Comparison of ENCODE assay signal across 30 cellular contexts in genomic region chr18:80189197-80189865, GRCh38. TPM values are rescaled to one million over a fixed set of nuclear protein-coding genes. Genes with fewer than 3 reads are reported as not detected.
"Had no signal": no experiment of that assay in that cellular context is flagged by ENCODE, and none has a peak within 500 bp of the region (broad histone marks: within the 10 kb centered on the region; RNA-seq: fewer than 3 reads in every experiment).

No MANE protein-coding gene starts in this region.

- H3K27ac Mint-ChIP-seq: activated B cell treated with CpG ODN at 0.5 μM for 24 hours; activated CD8-positive, alpha-beta T cell treated with anti-CD3 and anti-CD28 coated beads for 36 hours; activated naive CD4-positive, alpha-beta T cell treated with anti-CD3 and anti-CD28 coated beads for 36 hours; activated naive CD4-positive, alpha-beta T cell treated with anti-CD3 and anti-CD28 coated beads, Interleukin-2, amount 50 U/mL, for 24 hours; activated naive CD8-positive, alpha-beta T cell treated with anti-CD3 and anti-CD28 coated beads for 36 hours; activated naive CD8-positive, alpha-beta T cell treated with anti-CD3 and anti-CD28 coated beads, Interleukin-2, amount 50 U/mL, for 24 hours; activated T-helper 1 cell treated with anti-CD3 and anti-CD28 coated beads, Interleukin-12 subunit alpha, Interleukin-12 subunit beta, Interleukin-2, Interleukin-4 antibody, amounts not matched to agents 30 ng/mL and 10 ng/mL and 1 ng/mL, durations not matched to agents 14 hours and 24 hours and 36 hours; activated T-helper 2 cell treated with anti-CD3 and anti-CD28 coated beads, Interferon-gamma antibody, Interleukin-2, Interleukin-4, amounts not matched to agents 10 μg/mL and 5 μg/mL and 100 μg/mL, durations not matched to agents 14 hours and 24 hours and 36 hours; brain; T-helper 17 cell; T-helper 2 cell treated with Interferon-gamma antibody and Interleukin-4, amounts not matched to agents 5 μg/mL and 100 μg/mL, for 36 hours had no signal

- H3K9me3 Mint-ChIP-seq: activated B cell treated with CpG ODN at 0.5 μM for 24 hours; activated CD8-positive, alpha-beta T cell treated with anti-CD3 and anti-CD28 coated beads for 36 hours; activated naive CD4-positive, alpha-beta T cell treated with anti-CD3 and anti-CD28 coated beads, Interleukin-2, amount 50 U/mL, for 24 hours; activated naive CD8-positive, alpha-beta T cell treated with anti-CD3 and anti-CD28 coated beads for 36 hours; activated T-helper 1 cell treated with anti-CD3 and anti-CD28 coated beads, Interleukin-12 subunit alpha, Interleukin-12 subunit beta, Interleukin-2, Interleukin-4 antibody, amounts not matched to agents 30 ng/mL and 10 ng/mL and 1 ng/mL, durations not matched to agents 14 hours and 24 hours and 36 hours; activated T-helper 2 cell treated with anti-CD3 and anti-CD28 coated beads, Interferon-gamma antibody, Interleukin-2, Interleukin-4, amounts not matched to agents 10 μg/mL and 5 μg/mL and 100 μg/mL, durations not matched to agents 14 hours and 24 hours and 36 hours had no signal

- DNase-seq: activated B cell treated with CpG ODN at 0.5 μM for 24 hours; activated CD4-positive, alpha-beta T cell treated with anti-CD3 and anti-CD28 coated beads for 48 hours; activated CD4-positive, alpha-beta T cell treated with anti-CD3 and anti-CD28 coated beads, Interleukin-2, amount 50 U/mL, for 1 hour; activated CD4-positive, alpha-beta T cell treated with anti-CD3 and anti-CD28 coated beads, Interleukin-2, amount 50 U/mL, for 48 hours; activated CD8-positive, alpha-beta T cell treated with anti-CD3 and anti-CD28 coated beads for 36 hours; activated effector memory CD4-positive, alpha-beta T cell treated with anti-CD3 and anti-CD28 coated beads, Interleukin-2, amount 50 U/mL, for 16 hours; activated naive CD4-positive, alpha-beta T cell treated with anti-CD3 and anti-CD28 coated beads for 36 hours; activated naive CD8-positive, alpha-beta T cell treated with anti-CD3 and anti-CD28 coated beads for 36 hours; activated naive CD8-positive, alpha-beta T cell treated with anti-CD3 and anti-CD28 coated beads, Interleukin-2, amount 50 U/mL, for 24 hours; activated T-cell treated with anti-CD3 and anti-CD28 coated beads, Interleukin-2, amount 50 U/mL, for 1 hour; activated T-cell treated with anti-CD3 and anti-CD28 coated beads, Interleukin-2, amount 50 U/mL, for 48 hours; amygdala; central memory CD4-positive, alpha-beta T cell; cerebellar nuclear complex; colonic mucosa; effector CD8-positive, alpha-beta T cell; esophagus squamous epithelium; foreskin melanocyte; T-helper 1 cell; T-helper 17 cell; T1000 had no signal

- FAIRE-seq: endometrium, endothelial cell of umbilical vein had no signal

- H3K4me1 Mint-ChIP-seq: activated B cell treated with CpG ODN at 0.5 μM for 24 hours; activated naive CD4-positive, alpha-beta T cell treated with anti-CD3 and anti-CD28 coated beads, Interleukin-2, amount 50 U/mL, for 24 hours; brain; T-helper 17 cell had no signal

- ATAC-seq: activated CD4-positive, CD25-positive, alpha-beta regulatory T cell treated with anti-CD3 and anti-CD28 coated beads, Interleukin-2, amount 50 U/mL, for 24 hours; activated CD8-positive, alpha-beta T cell treated with anti-CD3 and anti-CD28 coated beads for 36 hours; activated naive CD8-positive, alpha-beta T cell treated with anti-CD3 and anti-CD28 coated beads, Interleukin-2, amount 50 U/mL, for 24 hours; gastroesophageal sphincter; T-helper 17 cell had no signal

- H3K4me3 Mint-ChIP-seq: activated B cell treated with CpG ODN at 0.5 μM for 24 hours; activated CD8-positive, alpha-beta T cell treated with anti-CD3 and anti-CD28 coated beads for 36 hours; activated naive CD4-positive, alpha-beta T cell treated with anti-CD3 and anti-CD28 coated beads for 36 hours; activated naive CD4-positive, alpha-beta T cell treated with anti-CD3 and anti-CD28 coated beads, Interleukin-2, amount 50 U/mL, for 24 hours; activated naive CD8-positive, alpha-beta T cell treated with anti-CD3 and anti-CD28 coated beads for 36 hours; activated naive CD8-positive, alpha-beta T cell treated with anti-CD3 and anti-CD28 coated beads, Interleukin-2, amount 50 U/mL, for 24 hours; activated T-helper 1 cell treated with anti-CD3 and anti-CD28 coated beads, Interleukin-12 subunit alpha, Interleukin-12 subunit beta, Interleukin-2, Interleukin-4 antibody, amounts not matched to agents 30 ng/mL and 10 ng/mL and 1 ng/mL, durations not matched to agents 14 hours and 24 hours and 36 hours; brain; T-helper 17 cell; T-helper 2 cell treated with Interferon-gamma antibody and Interleukin-4, amounts not matched to agents 5 μg/mL and 100 μg/mL, for 36 hours had no signal

- H3K36me3 Mint-ChIP-seq: activated naive CD4-positive, alpha-beta T cell treated with anti-CD3 and anti-CD28 coated beads, Interleukin-2, amount 50 U/mL, for 24 hours; activated naive CD8-positive, alpha-beta T cell treated with anti-CD3 and anti-CD28 coated beads for 36 hours had no signal

RNA-seq across cellular contexts. Expression of gene PARD6G, which starts 58.0 kb away (rescaled TPM):
- total RNA-seq: activated B cell treated with CpG ODN at 0.5 μM for 24 hours had no signal
